ENCODE assay signal across 8 cellular contexts in the genomic region with DNA sequence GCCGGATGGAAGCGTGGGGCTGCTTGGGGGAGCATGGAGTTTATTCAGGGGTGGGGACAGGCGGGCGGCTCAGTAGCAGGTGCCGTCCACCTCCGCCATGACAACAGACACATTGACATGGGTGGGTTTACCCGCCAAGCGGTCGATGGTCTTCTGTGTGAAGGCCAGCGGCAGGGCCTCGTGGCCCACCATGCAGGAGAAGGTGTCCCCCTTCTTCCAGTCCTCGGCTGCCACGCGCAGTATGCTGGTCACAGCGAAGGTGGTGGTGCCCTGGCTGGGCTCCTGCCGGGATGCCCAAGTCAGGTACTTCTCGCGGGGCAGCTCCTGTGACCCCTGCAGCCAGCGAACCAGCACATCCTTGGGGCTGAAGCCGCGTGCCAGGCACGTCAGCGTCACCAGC.
DNase-seq lines count a peak whose midpoint lies in the region; ATAC-seq, FAIRE-seq and TF ChIP-seq lines count a peak whose summit lies in the region.
"Not testable (repeated sequence)": the region's sequence is repeated elsewhere in the genome, so short reads cannot be mapped to it uniquely, and the experiment has no call there.

No MANE protein-coding gene starts in this region.

- not testable (repeated sequence) for H3K27me3 ChIP-seq in Karpas-422 (ENCODE audit: low read length); GM12878 (replicated peaks in 1 of 2; ENCODE audit: control insufficient read depth in 2 of 2, insufficient read depth in 2 of 2, low read length in 1 of 2); sigmoid colon; upper lobe of right lung

- H2AFZ ChIP-seq in Karpas-422 (ENCODE audit: low read length); GM12878 (ENCODE audit: control insufficient read depth, low read depth, low read length): not testable (repeated sequence)

- H3K36me3 Mint-ChIP-seq in activated B cell treated with CpG ODN at 0.5 μM for 24 hours (ENCODE audit: low read depth), result peaks cover 17% of the 10 kb centered on the region

- H3K4me3 Mint-ChIP-seq in activated B cell treated with CpG ODN at 0.5 μM for 24 hours, result peak overlapping the region; percentile 46

- H3K9me3 Mint-ChIP-seq in activated B cell treated with CpG ODN at 0.5 μM for 24 hours, result not testable (repeated sequence)

- H3K4me1 Mint-ChIP-seq in activated B cell treated with CpG ODN at 0.5 μM for 24 hours, result peaks cover 65% of the 10 kb centered on the region

- not testable (repeated sequence) for H3K27me3 Mint-ChIP-seq in activated B cell treated with CpG ODN at 0.5 μM for 24 hours

- not testable (repeated sequence) for TF ChIP-seq EP300 in GM12878 (IDR thresholded peaks at IDR 0.05; ENCODE audit: borderline replicate concordance in 1 of 2, control insufficient read depth in 1 of 2, low read depth in 2 of 2, low read length in 2 of 2); sigmoid colon (IDR thresholded peaks at IDR 0.05)

- SMC1A ChIA-PET in GM12878 (lab: Charles Lee; ENCODE audit: uncharacterized antibody, unreplicated experiment), result not testable (repeated sequence)

- peak overlapping the region; percentile 83 for H3K27ac Mint-ChIP-seq in activated B cell treated with CpG ODN at 0.5 μM for 24 hours

- peak; percentile 5 for FAIRE-seq in GM12891 (lab: Jason Lieb, UNC)
- FAIRE-seq in GM12878 (lab: Jason Lieb, UNC), result not testable (repeated sequence)

- TF ChIP-seq POLR2A in GM12891 (IDR thresholded peaks at IDR 0.05; ENCODE audit: low read depth, low read length); sigmoid colon (IDR thresholded peaks at IDR 0.05): not testable (repeated sequence)
- peak; percentile 61; the same call in 1 of the 2 replicates for TF ChIP-seq POLR2A in GM12878 (IDR thresholded peaks at IDR 0.05; ENCODE audit: low read depth, low read length)

- H3K4me2 ChIP-seq in Karpas-422 (ENCODE audit: low read depth, low read length, poor library complexity, severe bottlenecking), result not testable (repeated sequence)
- peak overlapping the region; percentile 42; the same call in 1 of the 2 replicates for H3K4me2 ChIP-seq in GM12878 (ENCODE audit: control insufficient read depth, insufficient read depth)

- TSS peak; percentile 84 for BruUV-seq in GM12878 (replicated peaks; lab: Mats Ljungman, UMichigan)

- not testable (repeated sequence) for TF ChIP-seq RAD21 in GM12878 (IDR thresholded peaks at IDR 0.05; ENCODE audit: insufficient read depth, low read depth, low read length)

- H3K9me3 ChIP-seq in Karpas-422 (ENCODE audit: low read length); GM12878 (replicated peaks; ENCODE audit: control insufficient read depth, insufficient read depth, low read length); mucosa of descending colon; sigmoid colon; upper lobe of right lung: not testable (repeated sequence)

- not testable (repeated sequence) for ATAC-seq in activated B cell treated with CpG ODN at 0.5 μM for 24 hours (ENCODE audit: low read depth); GM12878
- ATAC-seq in mucosa of descending colon (peak; percentile 12), upper lobe of right lung (peak; percentile 9)

- not testable (repeated sequence) for H3K4me3 ChIP-seq in Karpas-422 (ENCODE audit: low read length); GM12878; mucosa of descending colon; sigmoid colon; upper lobe of right lung

- peak overlapping the region; percentile 66 for H3K9ac ChIP-seq in Karpas-422 (ENCODE audit: low read length)
- H3K9ac ChIP-seq in GM12878 (ENCODE audit: control insufficient read depth, insufficient read depth, low read length), result not testable (repeated sequence)

- H3K36me3 ChIP-seq in Karpas-422 (ENCODE audit: insufficient read depth, low read length); GM12878 (ENCODE audit: control insufficient read depth in 2 of 2, insufficient read depth in 2 of 2, low read length in 1 of 2); mucosa of descending colon (ENCODE audit: low read depth); sigmoid colon; upper lobe of right lung: not testable (repeated sequence)

- TF ChIP-seq CTCF in activated B cell treated with CpG ODN at 0.5 μM for 24 hours (IDR thresholded peaks at IDR 0.05); GM12878 (IDR thresholded peaks at IDR 0.05 in 2 of 3, conservative IDR thresholded peaks at IDR 0.05 in 1 of 3; ENCODE audit: control insufficient read depth in 2 of 3, extremely low read depth in 1 of 3, insufficient read depth in 1 of 3, low read depth in 3 of 3, low read length in 3 of 3); mucosa of descending colon (IDR thresholded peaks at IDR 0.05); sigmoid colon (IDR thresholded peaks at IDR 0.05); upper lobe of right lung (IDR thresholded peaks at IDR 0.05): not testable (repeated sequence)

- H4K20me1 ChIP-seq in Karpas-422 (ENCODE audit: insufficient read depth, low read depth, low read length); GM12878 (ENCODE audit: control insufficient read depth, insufficient read depth): not testable (repeated sequence)

- H3K27ac ChIP-seq in Karpas-422 (ENCODE audit: low read length), result peak overlapping the region; percentile 79; the same call in 1 of the 2 replicates
- H3K27ac ChIP-seq in GM12878 (ENCODE audit: control insufficient read depth, insufficient read depth), result peak overlapping the region; percentile 53
- H3K27ac ChIP-seq in sigmoid colon, upper lobe of right lung: not testable (repeated sequence)

- POLR2A ChIA-PET in activated B cell treated with CpG ODN at 0.5 μM for 24 hours (lab: Charles Lee), result interaction anchor here (1.0 to 5.6 kb wide), 3 partner anchors 38 to 153 kb away, joined by 3 to 207 read pairs (median 4); no protein-coding TSS in a partner anchor
- POLR2A ChIA-PET in GM12878 (lab: Charles Lee), result not testable (repeated sequence)

- not testable (repeated sequence) for H3K9me2 ChIP-seq in Karpas-422 (replicated peaks; ENCODE audit: insufficient read depth, low read length)

- RAD21 ChIA-PET in GM12878 (lab: Charles Lee; ENCODE audit: unreplicated experiment), result not testable (repeated sequence)

- H3K79me2 ChIP-seq in Karpas-422 (ENCODE audit: low read length), result not testable (repeated sequence)
- H3K79me2 ChIP-seq in GM12878 (ENCODE audit: control insufficient read depth, insufficient read depth, low read length), result peaks cover 25% of the 10 kb centered on the region

- in situ Hi-C loops in GM12878 (cut with MboI), result loop anchor here (10.0 kb wide), 2 partner anchors 122 to 568 kb away; no protein-coding TSS in a partner anchor

- CTCF ChIA-PET in activated B cell treated with CpG ODN at 0.5 μM for 24 hours (lab: Charles Lee); GM12878 (lab: Yijun Ruan, JAX): not testable (repeated sequence)

- 67% methylated on average over 19 of the region's 23 CpGs for WGBS in GM12878 (ENCODE audit: insufficient coverage, insufficient replicate concordance, low lambda C conversion rate, missing lambda C conversion rate)
- 90 to 93% methylated on average over 23 of the region's 23 CpGs for WGBS in sigmoid colon, 2 donors

- intact Hi-C loops in activated B cell treated with CpG ODN at 0.5 μM for 24 hours (cut with micrococcal nuclease) (loop anchor here (5.0 kb wide), 1 partner anchor 110 kb away; no protein-coding TSS in a partner anchor), GM12878 (cut with micrococcal nuclease; ENCODE audit: unreplicated experiment) (loop anchor here (10.0 kb wide), 1 partner anchor 568 kb away; no protein-coding TSS in a partner anchor), mucosa of descending colon (cut with DNase I, micrococcal nuclease) (loop anchor here (5.0 to 10.0 kb wide), 2 partner anchors 120 to 122 kb away; no protein-coding TSS in a partner anchor), upper lobe of right lung (cut with DNase I) (loop anchor here (10.0 kb wide), 1 partner anchor 122 kb away; no protein-coding TSS in a partner anchor)
- intact Hi-C loops in sigmoid colon (cut with DNase I), result not testable (repeated sequence)

- H3K4me1 ChIP-seq in Karpas-422 (ENCODE audit: low read length) (peaks cover 27% of the 10 kb centered on the region), GM12878 (ENCODE audit: control insufficient read depth, insufficient read depth, low read length) (peaks cover 22% of the 10 kb centered on the region)
- not testable (repeated sequence) for H3K4me1 ChIP-seq in mucosa of descending colon (ENCODE audit: low read depth); sigmoid colon; upper lobe of right lung

- not testable (repeated sequence) for DNase-seq in GM12891 (ENCODE audit: insufficient read length, low spot score); Karpas-422; GM12878 (ENCODE audit: low read depth, low spot score)
- DNase-seq in activated B cell treated with CpG ODN at 0.5 μM for 24 hours (peak; percentile 35), islet precursor cell (peak; percentile 44), mucosa of descending colon (peak in 1 of 3 donors; percentile 52), sigmoid colon (peak; percentile 66), upper lobe of right lung (peak; percentile 68)

TF ChIP-seq in GM12878, 131 proteins besides CTCF, POLR2A, EP300 and RAD21:
- TF ChIP-seq SMAD5 (IDR thresholded peaks at IDR 0.05; ENCODE audit: low read depth), result 0 out of 2 replicates have a peak, but pooled peaks have one; percentile 14
TF ChIP-seq in GM12878: peak in this region for 1; not testable (repeated sequence) for 130.
